ENCODE assay signal across 1 cellular context in genomic region chr4:155678011-155678410, GRCh38.
TF ChIP-seq lines count a peak whose summit lies in the region.

No MANE protein-coding gene starts in this region.

TF ChIP-seq in IMR-90, 13 proteins besides CTCF, POLR2A, EP300 and RAD21:
- TF ChIP-seq, protein P1, sequence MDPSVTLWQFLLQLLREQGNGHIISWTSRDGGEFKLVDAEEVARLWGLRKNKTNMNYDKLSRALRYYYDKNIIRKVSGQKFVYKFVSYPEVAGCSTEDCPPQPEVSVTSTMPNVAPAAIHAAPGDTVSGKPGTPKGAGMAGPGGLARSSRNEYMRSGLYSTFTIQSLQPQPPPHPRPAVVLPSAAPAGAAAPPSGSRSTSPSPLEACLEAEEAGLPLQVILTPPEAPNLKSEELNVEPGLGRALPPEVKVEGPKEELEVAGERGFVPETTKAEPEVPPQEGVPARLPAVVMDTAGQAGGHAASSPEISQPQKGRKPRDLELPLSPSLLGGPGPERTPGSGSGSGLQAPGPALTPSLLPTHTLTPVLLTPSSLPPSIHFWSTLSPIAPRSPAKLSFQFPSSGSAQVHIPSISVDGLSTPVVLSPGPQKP (IDR thresholded peaks at IDR 0.05; ENCODE audit: borderline replicate concordance, low read depth, low read length): no peak
- peak; percentile 44; the same call in 1 of the 2 replicates for TF ChIP-seq CEBPB (IDR thresholded peaks at IDR 0.05; ENCODE audit: low read depth, low read length)
TF ChIP-seq in IMR-90: peak in this region for 1.
